Comparison of ENCODE assay signal across 19 cellular contexts in genomic region chr5:155726267-155726666, GRCh38.
DNase-seq lines count a peak whose midpoint lies in the region; ATAC-seq and TF ChIP-seq lines count a peak whose summit lies in the region.
"Had no signal": no experiment of that assay in that cellular context is flagged by ENCODE, and none has a peak within 500 bp of the region (broad histone marks: within the 10 kb centered on the region; RNA-seq: fewer than 3 reads in every experiment).

No MANE protein-coding gene starts in this region.

- H3K27me3 ChIP-seq in neural cell (ENCODE audit: insufficient read depth, low read depth, low read length) (peaks cover 73% of the 10 kb centered on the region), ascending aorta (no peaks in the 10 kb centered on the region)

- no peaks in the 10 kb centered on the region for H3K79me2 ChIP-seq in neural cell (replicated peaks; ENCODE audit: insufficient read depth, low read length)

- H3K4me1 Mint-ChIP-seq in endothelial cell (ENCODE audit: unreplicated experiment): peaks cover 14% of the 10 kb centered on the region
- H3K4me1 Mint-ChIP-seq: CD4-positive, alpha-beta memory T cell had no signal

- H3K27ac Mint-ChIP-seq in endothelial cell (ENCODE audit: unreplicated experiment): no peak overlapping the region
- H3K27ac Mint-ChIP-seq: CD4-positive, alpha-beta memory T cell; stimulated activated naive CD8-positive, alpha-beta T cell treated with anti-CD3 and anti-CD28 coated beads, Interleukin-15, Interleukin-2, amounts not matched to agents 100 ng/mL and 50 ng/mL, for 24 hours had no signal

- H3K9ac ChIP-seq in neural cell (ENCODE audit: low read length): no peak overlapping the region

- H3F3A ChIP-seq in neural cell (ENCODE audit: insufficient read depth, low read length, poor library complexity, severe bottlenecking): no peaks in the 10 kb centered on the region

- H3K9me3 ChIP-seq in neural cell (ENCODE audit: low read length): no peaks in the 10 kb centered on the region
- H3K9me3 ChIP-seq in ascending aorta: no peaks in the 10 kb centered on the region
- H3K9me3 ChIP-seq: psoas muscle had no signal

- H3K4me1 ChIP-seq in ascending aorta: peaks cover 0 to 12% of the 10 kb centered on the region in 2 donors
- H3K4me1 ChIP-seq: foreskin keratinocyte had no signal

- TF ChIP-seq RAD21 in neural cell (conservative IDR thresholded peaks at IDR 0.05): no peak

- TF ChIP-seq CTCF in endothelial cell (IDR thresholded peaks at IDR 0.05; ENCODE audit: unreplicated experiment) (no peak), neural cell (IDR thresholded peaks at IDR 0.05; ENCODE audit: poor library complexity, severe bottlenecking) (no peak), ascending aorta (IDR thresholded peaks at IDR 0.05) (no peak)

- H3K36me3 Mint-ChIP-seq in endothelial cell (ENCODE audit: low read depth, unreplicated experiment): no peaks in the 10 kb centered on the region
- H3K36me3 Mint-ChIP-seq: CD4-positive, alpha-beta memory T cell had no signal

- H2AFZ ChIP-seq in neural cell (ENCODE audit: low read depth, low read length): no peak overlapping the region

- intact Hi-C loops in ascending aorta (cut with DNase I): no loop called here

- H3K27ac ChIP-seq in neural cell (ENCODE audit: low read length) (no peak overlapping the region), ascending aorta (no peak overlapping the region)
- H3K27ac ChIP-seq: foreskin keratinocyte, psoas muscle, SK-N-MC had no signal

- no peaks in the 10 kb centered on the region for H3K9me2 ChIP-seq in neural cell (ENCODE audit: insufficient read depth, low read length)

- H3K4me3 ChIP-seq in neural cell (ENCODE audit: low read length): no peak overlapping the region
- no peak overlapping the region for H3K4me3 ChIP-seq in ascending aorta
- H3K4me3 ChIP-seq: psoas muscle, SK-N-MC had no signal

- no peaks in the 10 kb centered on the region for H3K9me3 Mint-ChIP-seq in endothelial cell (ENCODE audit: unreplicated experiment)
- H3K9me3 Mint-ChIP-seq: stimulated activated naive CD8-positive, alpha-beta T cell treated with anti-CD3 and anti-CD28 coated beads, Interleukin-15, Interleukin-2, amounts not matched to agents 100 ng/mL and 50 ng/mL, for 24 hours had no signal

- H3K4me3 Mint-ChIP-seq in endothelial cell (ENCODE audit: unreplicated experiment): no peak overlapping the region
- H3K4me3 Mint-ChIP-seq: CD4-positive, alpha-beta memory T cell; stimulated activated naive CD8-positive, alpha-beta T cell treated with anti-CD3 and anti-CD28 coated beads, Interleukin-15, Interleukin-2, amounts not matched to agents 100 ng/mL and 50 ng/mL, for 24 hours had no signal

- DNase-seq in GM04504 (ENCODE audit: low read depth) (peak; percentile 13), OCI-M1 (lab: John Stamatoyannopoulos, UW) (peak; percentile 20), endothelial cell (ENCODE audit: low spot score) (peak; percentile 54), ascending aorta (ENCODE audit: low spot score in 2 of 2) (no peak), midbrain (lab: John Stamatoyannopoulos, UW) (no peak)
- DNase-seq in activated CD4-positive, alpha-beta T cell treated with anti-CD3 and anti-CD28 coated beads for 4 hours: no peak
- DNase-seq: activated CD4-positive, alpha-beta T cell treated with anti-CD3 and anti-CD28 coated beads for 1 hour; activated effector memory CD4-positive, alpha-beta T cell treated with Interleukin-2 at 50 U/mL for 16 hours; CD4-positive, alpha-beta memory T cell; NCI-H1092 treated with DMSO at 0.1 percent for 48 hours; NCI-H524 treated with DMSO at 0.1 percent for 48 hours; psoas muscle; stimulated activated CD4-positive, alpha-beta T cell treated with anti-CD3 and anti-CD28 coated beads, Interleukin-4, amount 100 ng/mL, for 4 hours had no signal

- peaks cover 27% of the 10 kb centered on the region for H3K27me3 Mint-ChIP-seq in endothelial cell (ENCODE audit: unreplicated experiment)

- no peak overlapping the region for H3K4me2 ChIP-seq in neural cell (ENCODE audit: low read length)

- H3K36me3 ChIP-seq in neural cell (ENCODE audit: insufficient read depth, low read length): no peaks in the 10 kb centered on the region
- no peaks in the 10 kb centered on the region for H3K36me3 ChIP-seq in ascending aorta

- TF ChIP-seq EP300 in neural cell (conservative IDR thresholded peaks at IDR 0.05; ENCODE audit: poor library complexity, severe bottlenecking): no peak

- ATAC-seq in GM21786 (IDR thresholded peaks at IDR 0.05; ENCODE audit: unreplicated experiment): no peak
- ATAC-seq: foreskin keratinocyte, left colon, psoas muscle had no signal

- H4K20me1 ChIP-seq in neural cell (ENCODE audit: insufficient read depth): no peaks in the 10 kb centered on the region

TF ChIP-seq in neural cell, 6 proteins besides CTCF, POLR2A, EP300 and RAD21:
- no peak for TF ChIP-seq EZH2 (IDR thresholded peaks at IDR 0.05; ENCODE audit: borderline replicate concordance, insufficient read depth, low read length, poor library complexity, severe bottlenecking)
- no peak for TF ChIP-seq MXI1 (conservative IDR thresholded peaks at IDR 0.05; ENCODE audit: poor library complexity, severe bottlenecking)
- no peak for TF ChIP-seq POLR2AphosphoS5 (IDR thresholded peaks at IDR 0.05)
- no peak for TF ChIP-seq TAF1 (IDR thresholded peaks at IDR 0.05; ENCODE audit: low read depth)
- TF ChIP-seq SMC3 (conservative IDR thresholded peaks at IDR 0.05; ENCODE audit: poor library complexity): no peak
- peak; percentile 53 for TF ChIP-seq REST (IDR thresholded peaks at IDR 0.05; ENCODE audit: borderline replicate concordance)
TF ChIP-seq in neural cell: peak in this region for 1.

Comparison
In these comparisons a context has a peak if more than half of its experiments do, and no peak if none do; other contexts are left out.
1. DNase-seq: peak in GM04504 (single experiment), OCI-M1 (single experiment) and endothelial cell (single experiment); none in ascending aorta (0 of 2), activated CD4-positive, alpha-beta T cell treated with anti-CD3 and anti-CD28 coated beads for 4 hours (0 of 2) and midbrain (single experiment).